In the genomic region with DNA sequence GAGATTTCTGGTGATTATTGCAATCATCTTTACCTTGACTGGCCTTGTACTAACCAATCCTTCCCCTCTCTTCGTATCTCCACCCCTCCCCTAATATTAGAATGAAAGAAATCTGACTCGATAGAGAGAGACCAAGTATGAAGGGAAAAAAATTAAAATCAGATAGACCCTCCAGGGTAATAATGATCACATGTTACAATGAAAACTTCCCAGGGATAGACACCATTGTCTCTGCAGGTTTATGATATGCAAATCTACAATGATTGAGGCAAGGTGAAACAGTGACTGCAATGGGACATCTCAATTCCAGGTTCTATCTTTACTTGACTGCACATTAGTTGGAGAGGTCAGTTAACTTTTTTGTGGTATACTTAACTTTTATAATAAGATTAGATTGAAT, we compare ENCODE assay signal across 8 cellular contexts. TPM values are rescaled to one million over a fixed set of nuclear protein-coding genes. Genes with fewer than 3 reads are reported as not detected.
DNase-seq lines count a peak whose midpoint lies in the region; ATAC-seq and TF ChIP-seq lines count a peak whose summit lies in the region.

No MANE protein-coding gene starts in this region.

- peaks cover 0 to 72% (median 46%) of the 10 kb centered on the region in 12 donors for H3K4me1 ChIP-seq in heart left ventricle
- H3K4me1 ChIP-seq in naive thymus-derived CD4-positive, alpha-beta T cell (ENCODE audit: control insufficient read depth in 2 of 2, insufficient read depth in 2 of 2, low read length in 2 of 2) = peaks cover 31 to 35% of the 10 kb centered on the region in 2 donors
- H3K4me1 ChIP-seq in uterus = peaks cover 8% of the 10 kb centered on the region in 2 donors

- CTCF ChIA-PET in MCF 10A (lab: Yijun Ruan, JAX) = interaction anchor here (0.5 to 5.4 kb wide), 19 partner anchors 30 to 349 kb away, joined by 3 to 41 read pairs (median 5); a partner anchor contains a TSS
- CTCF ChIA-PET in naive thymus-derived CD4-positive, alpha-beta T cell (lab: Charles Lee) = interaction anchor here (0.6 to 5.1 kb wide), 12 partner anchors 9 to 733 kb away, joined by 3 to 47 read pairs (median 6); a partner anchor contains a TSS

- H3K27me3 ChIP-seq in heart left ventricle (no peaks in the 10 kb centered on the region), uterus (no peaks in the 10 kb centered on the region)
- H3K27me3 ChIP-seq in naive thymus-derived CD4-positive, alpha-beta T cell (ENCODE audit: control insufficient read depth in 2 of 2, insufficient read depth in 2 of 2, low read length in 2 of 2) = no peaks in the 10 kb centered on the region

- DNase-seq in heart left ventricle (no peak), cardiac septum (ENCODE audit: low spot score) (no peak), MCF 10A (ENCODE audit: unreplicated experiment) (no peak), uterus (no peak), NCI-H2081 treated with DMSO at 0.1 percent for 48 hours (lab: John Stamatoyannopoulos, UW) (no peak), NCI-H2196 (lab: John Stamatoyannopoulos, UW; ENCODE audit: unreplicated experiment) (no peak)
- no peak for DNase-seq in naive thymus-derived CD4-positive, alpha-beta T cell

- no TSS peak for BruUV-seq in MCF 10A (replicated peaks; lab: Mats Ljungman, UMichigan)

- 41 to 74% (median 53%) methylated on average over 2 of the region's 2 CpGs for WGBS in heart left ventricle, 4 donors

- peak overlapping the region; percentile 93 for H3K4me3 Mint-ChIP-seq in MCF 10A (ENCODE audit: unreplicated experiment)
- peak overlapping the region; percentile 91 to 97 (median 94) for H3K4me3 Mint-ChIP-seq in naive thymus-derived CD4-positive, alpha-beta T cell

- no peaks in the 10 kb centered on the region for H3K9me3 ChIP-seq in heart left ventricle
- no peaks in the 10 kb centered on the region for H3K9me3 ChIP-seq in naive thymus-derived CD4-positive, alpha-beta T cell (ENCODE audit: control insufficient read depth in 2 of 3, low read length in 3 of 3)
- no peaks in the 10 kb centered on the region for H3K9me3 ChIP-seq in uterus

- H3K4me3 ChIP-seq in heart left ventricle = peak overlapping the region in 9 of 12 donors; percentile 76 to 95 (median 90)
- H3K4me3 ChIP-seq in naive thymus-derived CD4-positive, alpha-beta T cell (ENCODE audit: low read length) = no peak overlapping the region
- H3K4me3 ChIP-seq in uterus = peak overlapping the region in 1 of 2 donors; percentile 99

- H3K36me3 ChIP-seq in heart left ventricle (peaks cover 4 to 27% (median 26%) of the 10 kb centered on the region in 9 donors), uterus (no peaks in the 10 kb centered on the region)
- peaks cover 14 to 25% (median 24%) of the 10 kb centered on the region in 3 experiments for H3K36me3 ChIP-seq in naive thymus-derived CD4-positive, alpha-beta T cell (ENCODE audit: control insufficient read depth in 2 of 3, insufficient read depth in 3 of 3, low read length in 3 of 3)

- intact Hi-C loops in heart left ventricle (cut with DNase I) (loop anchor here in 8 of 10 donors (5.0 to 10.0 kb wide), 10 partner anchors 69 to 729 kb away; a partner anchor contains a TSS), cardiac septum (cut with DNase I) (loop anchor here (5.0 to 10.0 kb wide), 2 partner anchors 184 to 691 kb away; a partner anchor contains a TSS), MCF 10A (cut with micrococcal nuclease) (no loop called here), uterus (cut with DNase I; ENCODE audit: low total_unique reads) (loop anchor here (5.0 kb wide), 1 partner anchor 144 kb away; no protein-coding TSS in a partner anchor)
- intact Hi-C loops in naive thymus-derived CD4-positive, alpha-beta T cell (cut with micrococcal nuclease) = loop anchor here in 1 of 2 donors (2.0 to 10.0 kb wide), 2 partner anchors 17 to 871 kb away; a partner anchor contains a TSS

- POLR2A ChIA-PET in MCF 10A (lab: Yijun Ruan, JAX) = interaction anchor here (1.0 to 14.3 kb wide), 16 partner anchors 9 to 359 kb away, joined by 3 to 422 read pairs (median 29); a partner anchor contains a TSS
- POLR2A ChIA-PET in naive thymus-derived CD4-positive, alpha-beta T cell (lab: Charles Lee) = interaction anchor here (0.6 to 6.4 kb wide), 9 partner anchors 9 to 363 kb away, joined by 3 to 110 read pairs (median 35); a partner anchor contains a TSS

- TF ChIP-seq CTCF in heart left ventricle (IDR thresholded peaks at IDR 0.05) = no peak
- TF ChIP-seq CTCF in MCF 10A (IDR thresholded peaks at IDR 0.05; ENCODE audit: unreplicated experiment) = no peak
- TF ChIP-seq CTCF in uterus (IDR thresholded peaks at IDR 0.05) = no peak

- ATAC-seq in heart left ventricle = no peak
- no peak for ATAC-seq in naive thymus-derived CD4-positive, alpha-beta T cell
- ATAC-seq in HG03175 (IDR thresholded peaks at IDR 0.05; ENCODE audit: unreplicated experiment) = no peak

- TF ChIP-seq POLR2A in heart left ventricle (IDR thresholded peaks at IDR 0.05) (no peak), uterus (IDR thresholded peaks at IDR 0.05) (no peak)

- no peaks in the 10 kb centered on the region for H3K9me3 Mint-ChIP-seq in MCF 10A (ENCODE audit: unreplicated experiment)
- peaks cover 0 to 3% (median 0%) of the 10 kb centered on the region in 11 donors for H3K9me3 Mint-ChIP-seq in naive thymus-derived CD4-positive, alpha-beta T cell

- no peaks in the 10 kb centered on the region for H3K27me3 Mint-ChIP-seq in MCF 10A (ENCODE audit: insufficient read depth, unreplicated experiment)
- peaks cover 0 to 2% (median 0%) of the 10 kb centered on the region in 5 donors for H3K27me3 Mint-ChIP-seq in naive thymus-derived CD4-positive, alpha-beta T cell

- H3K4me1 Mint-ChIP-seq in MCF 10A (ENCODE audit: insufficient read depth, unreplicated experiment) = peaks cover 32% of the 10 kb centered on the region
- H3K4me1 Mint-ChIP-seq in naive thymus-derived CD4-positive, alpha-beta T cell = peaks cover 23 to 50% (median 46%) of the 10 kb centered on the region in 7 donors

- H3K27ac Mint-ChIP-seq in MCF 10A (ENCODE audit: low read depth, unreplicated experiment) = peak overlapping the region; percentile 96
- peak overlapping the region; percentile 96 to 99 (median 98) for H3K27ac Mint-ChIP-seq in naive thymus-derived CD4-positive, alpha-beta T cell

- H3K27ac ChIP-seq in heart left ventricle (peak overlapping the region; percentile 99 to 100 (median 100)), uterus (peak overlapping the region; percentile 98 to 100)
- peak overlapping the region; percentile 96 for H3K27ac ChIP-seq in naive thymus-derived CD4-positive, alpha-beta T cell (ENCODE audit: low read depth, low read length)

- H3K36me3 Mint-ChIP-seq in MCF 10A (ENCODE audit: insufficient read depth, unreplicated experiment) = peaks cover 39% of the 10 kb centered on the region
- H3K36me3 Mint-ChIP-seq in naive thymus-derived CD4-positive, alpha-beta T cell = peaks cover 0 to 28% (median 24%) of the 10 kb centered on the region in 5 donors

RNA-seq across cellular contexts. Expression of a gene that starts 1.5 kb away (rescaled TPM):
- total RNA-seq in heart left ventricle = 100 to 1,000 TPM in 3 of 9 donors, 10 to 100 TPM in 6; 42.7 to 193 (median 68.5) TPM
- 10 to 100 TPM; 53.9 to 64.3 TPM for polyA plus RNA-seq in heart left ventricle
- 42.7 TPM for total RNA-seq in cardiac septum
- 74.5 and 112 TPM in 2 replicates for total RNA-seq in MCF 10A (2022)
- 1,000 to 10,000 TPM in 2 of 5 experiments, 100 to 1,000 TPM in 3; 144 to 1,533 (median 246) TPM for total RNA-seq in naive thymus-derived CD4-positive, alpha-beta T cell
- 100 to 1,000 TPM; 202 to 280 TPM for polyA plus RNA-seq in naive thymus-derived CD4-positive, alpha-beta T cell
- total RNA-seq in uterus = 100 to 1,000 TPM; 112 to 387 (median 295) TPM
